8 cellular contexts compared by ENCODE assay signal in the genomic region with DNA sequence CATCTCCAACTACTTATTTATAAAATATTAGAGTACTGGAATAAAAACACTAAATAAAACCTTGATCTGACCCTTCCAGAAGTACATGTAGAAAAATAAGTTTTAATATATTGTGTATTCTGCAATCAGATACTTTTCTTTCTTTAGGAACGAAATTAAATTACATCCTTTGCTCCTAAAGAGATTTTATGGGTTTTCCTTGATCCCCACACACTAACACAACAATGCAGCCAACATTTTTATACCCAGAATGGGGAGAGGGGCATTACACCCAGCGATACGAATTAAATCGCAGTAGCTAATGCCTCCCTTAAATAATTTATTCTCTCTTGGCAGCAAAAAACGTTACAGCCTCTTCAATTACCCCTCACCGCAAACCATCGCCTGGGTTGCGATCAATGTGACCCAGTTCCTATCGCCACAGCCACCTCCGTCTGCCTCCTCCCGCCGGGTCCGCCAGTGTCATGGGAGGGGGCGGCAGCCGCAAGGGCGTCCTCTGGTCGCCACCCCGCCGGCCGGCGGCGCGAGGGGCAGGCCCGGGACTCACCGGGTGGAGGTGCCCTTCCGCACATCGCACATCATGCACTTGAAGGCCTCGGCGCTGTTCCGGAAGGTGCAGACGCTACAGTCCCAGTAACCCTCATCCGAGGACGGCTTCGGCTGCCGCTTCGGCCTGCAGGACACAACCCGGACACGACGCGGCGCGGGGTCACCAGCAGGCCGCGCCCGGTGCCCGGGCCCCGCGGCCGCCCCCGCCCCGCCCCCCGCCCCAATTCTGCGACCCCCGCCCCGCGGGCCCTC. TPM values are rescaled to one million over a fixed set of nuclear protein-coding genes. Genes with fewer than 3 reads are reported as not detected.
A peak's percentile ranks its signal among the peaks of the same experiment; 100 is the strongest.
DNase-seq lines count a peak whose midpoint lies in the region; ATAC-seq, FAIRE-seq and TF ChIP-seq lines count a peak whose summit lies in the region.

No MANE protein-coding gene starts in this region.

- FAIRE-seq in H54 (lab: Jason Lieb, UNC): no peak

- peak; percentile 42; the same call in 1 of the 2 replicates for TF ChIP-seq POLR2A in H54 (IDR thresholded peaks at IDR 0.05; ENCODE audit: low read depth, low read length)
- no peak for TF ChIP-seq POLR2A in testis (IDR thresholded peaks at IDR 0.05)

- CTCF ChIA-PET in activated naive CD4-positive, alpha-beta T cell treated with anti-CD3 and anti-CD28 coated beads, Interleukin-2, amount 10 ng/mL, durations not matched to agents 7 days and 5 days (lab: Charles Lee): no interaction called here

- H3K27me3 ChIP-seq in testis: no peaks in the 10 kb centered on the region

- H3K9me3 ChIP-seq in testis: no peaks in the 10 kb centered on the region

- peak; percentile 86 for ATAC-seq in omental fat pad (ENCODE audit: low FRiP score)

- TF ChIP-seq CTCF in LNCaP clone FGC (IDR thresholded peaks at IDR 0.05; ENCODE audit: control insufficient read depth, extremely low read depth, insufficient read depth) (peak; percentile 58), omental fat pad (IDR thresholded peaks at IDR 0.05) (no peak), testis (IDR thresholded peaks at IDR 0.05) (no peak)

- WGBS in testis, 2 donors: 0 to 1% methylated on average over 8 to 36 of the region's 56 CpGs

- H3K4me1 Mint-ChIP-seq in activated naive CD4-positive, alpha-beta T cell treated with anti-CD3 and anti-CD28 coated beads, Interleukin-2, amount 10 ng/mL, durations not matched to agents 7 days and 5 days: peaks cover 50% of the 10 kb centered on the region

- peak; percentile 88 for DNase-seq in GM03348 (ENCODE audit: low spot score)
- peak; percentile 78 for DNase-seq in H54 (ENCODE audit: insufficient read length, low spot score)
- peak; percentile 60 for DNase-seq in LNCaP clone FGC (ENCODE audit: low read depth)
- DNase-seq in SK-MEL-5 (ENCODE audit: low read depth, low spot score): peak; percentile 81
- peak; percentile 82 for DNase-seq in activated naive CD4-positive, alpha-beta T cell treated with anti-CD3 and anti-CD28 coated beads, Interleukin-2, amount 10 ng/mL, durations not matched to agents 7 days and 5 days
- peak; percentile 78 for DNase-seq in glomerular visceral epithelial cell (ENCODE audit: extremely low spot score)
- DNase-seq in omental fat pad (ENCODE audit: low spot score): no peak
- DNase-seq in testis: peak; percentile 83

- no peaks in the 10 kb centered on the region for H3K36me3 ChIP-seq in testis (ENCODE audit: low read depth, missing control alignments)

- H3K27ac ChIP-seq in testis: peak overlapping the region; percentile 88 to 97

- in situ Hi-C loops in SK-MEL-5 (cut with HindIII; ENCODE audit: low pct_unique_long_range_greater_than_20kb, low sequenced_read_pairs): no loop called here

- H3K4me3 Mint-ChIP-seq in activated naive CD4-positive, alpha-beta T cell treated with anti-CD3 and anti-CD28 coated beads, Interleukin-2, amount 10 ng/mL, durations not matched to agents 7 days and 5 days: peak overlapping the region; percentile 84

- H3K27ac Mint-ChIP-seq in activated naive CD4-positive, alpha-beta T cell treated with anti-CD3 and anti-CD28 coated beads, Interleukin-2, amount 10 ng/mL, durations not matched to agents 7 days and 5 days: peak overlapping the region; percentile 85

- intact Hi-C loops in testis (cut with DNase I; ENCODE audit: low total_unique reads): no loop called here

- H3K4me3 ChIP-seq in LNCaP clone FGC (ENCODE audit: low read depth, low read length) (peak overlapping the region; percentile 74), testis (peak overlapping the region; percentile 80 to 96)

- H3K27me3 Mint-ChIP-seq in activated naive CD4-positive, alpha-beta T cell treated with anti-CD3 and anti-CD28 coated beads, Interleukin-2, amount 10 ng/mL, durations not matched to agents 7 days and 5 days: no peaks in the 10 kb centered on the region

- peaks cover 19% of the 10 kb centered on the region for H3K36me3 Mint-ChIP-seq in activated naive CD4-positive, alpha-beta T cell treated with anti-CD3 and anti-CD28 coated beads, Interleukin-2, amount 10 ng/mL, durations not matched to agents 7 days and 5 days

- no peaks in the 10 kb centered on the region for H3K9me3 Mint-ChIP-seq in activated naive CD4-positive, alpha-beta T cell treated with anti-CD3 and anti-CD28 coated beads, Interleukin-2, amount 10 ng/mL, durations not matched to agents 7 days and 5 days

- H3K4me1 ChIP-seq in testis: peaks cover 20% of the 10 kb centered on the region

RNA-seq across cellular contexts. Expression of gene YAF2, which starts 0.8 kb away (rescaled TPM):
- total RNA-seq in SK-MEL-5 (2014; rRNA removed; shearing (Covaris generic)): 16.2 and 22.6 TPM in 2 replicates
- polyA plus RNA-seq in SK-MEL-5 (2015; cell fraction: cytosol; rRNA removed): 8.6 and 10.1 TPM in 2 replicates
- polyA plus RNA-seq in SK-MEL-5 (2015; cell fraction: nucleus; rRNA removed): 16.0 and 22.9 TPM in 2 replicates
- 10 to 100 TPM; 23.8 to 64.2 (median 27.8) TPM for total RNA-seq in omental fat pad
- total RNA-seq in testis: 10 to 100 TPM; 26.6 to 33.1 TPM
- 19.4 TPM for polyA plus RNA-seq in testis (ENCODE audit: insufficient read depth, low read depth, low replicate concordance)
